20 cellular contexts compared by ENCODE assay signal in the genomic region with DNA sequence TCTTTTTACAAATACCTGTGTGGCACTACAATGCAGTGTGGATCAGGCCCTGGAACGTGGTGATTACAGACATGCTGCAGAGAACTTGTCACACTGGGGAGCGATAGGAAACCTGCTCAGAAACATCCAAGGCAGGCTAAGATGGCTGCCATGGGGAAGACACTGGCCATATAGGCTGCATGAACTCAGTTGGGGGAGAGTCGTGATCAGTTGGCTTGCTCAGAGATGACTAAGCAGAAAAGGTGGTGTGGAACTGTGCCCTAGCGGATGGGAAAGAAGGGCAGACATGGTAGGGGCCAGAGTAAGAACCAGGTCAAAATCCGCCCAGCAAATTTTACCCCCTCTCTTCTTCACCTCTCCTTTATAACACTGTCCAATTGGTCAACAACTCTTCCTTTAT.
DNase-seq lines count a peak whose midpoint lies in the region; ATAC-seq, FAIRE-seq and TF ChIP-seq lines count a peak whose summit lies in the region.
"Had no signal": no experiment of that assay in that cellular context is flagged by ENCODE, and none has a peak within 500 bp of the region (broad histone marks: within the 10 kb centered on the region; RNA-seq: fewer than 3 reads in every experiment).

No MANE protein-coding gene starts in this region.

- H3K79me1 ChIP-seq in H9 (ENCODE audit: insufficient read depth, low read depth, low read length, poor library complexity, severe bottlenecking) (no peaks in the 10 kb centered on the region), trophoblast cell (ENCODE audit: low read length) (no peaks in the 10 kb centered on the region)

- H3K27ac Mint-ChIP-seq in H9, result peak overlapping the region in 1 of 3 experiments; percentile 75; a peak in 2 of 7 replicates
- H3K27ac Mint-ChIP-seq: B cell; CD8-positive, alpha-beta T cell had no signal

- H3K4me3 Mint-ChIP-seq in H9, result no peak overlapping the region
- H3K4me3 Mint-ChIP-seq: B cell; CD4-positive, CD25-positive, alpha-beta regulatory T cell; CD8-positive, alpha-beta T cell had no signal

- TF ChIP-seq POLR2A in A549 (IDR thresholded peaks at IDR 0.05; ENCODE audit: low read length), result no peak
- no peak for TF ChIP-seq POLR2A in K562 (conservative IDR thresholded peaks at IDR 0.05)

- H4K8ac ChIP-seq in H9 (replicated peaks; ENCODE audit: insufficient read length, low read depth, low read length), result peak overlapping the region; percentile 39
- peak overlapping the region; percentile 4 for H4K8ac ChIP-seq in trophoblast cell (ENCODE audit: low read depth, low read length)

- H2BK12ac ChIP-seq in H9 (ENCODE audit: insufficient read length, low read depth, low read length), result no peak overlapping the region
- H2BK12ac ChIP-seq in trophoblast cell (ENCODE audit: low read length), result no peak overlapping the region

- H3K4ac ChIP-seq in H9 (ENCODE audit: low read depth, low read length), result no peak overlapping the region
- no peak overlapping the region for H3K4ac ChIP-seq in trophoblast cell (ENCODE audit: low read depth, low read length)

- H4K20me1 ChIP-seq in H9 (ENCODE audit: control insufficient read depth, insufficient read depth, insufficient read length) (no peaks in the 10 kb centered on the region), K562 (replicated peaks; ENCODE audit: control insufficient read depth, insufficient read depth, low read length) (no peaks in the 10 kb centered on the region), OCI-LY7 (ENCODE audit: insufficient read depth, low read length) (no peaks in the 10 kb centered on the region)
- H4K20me1 ChIP-seq: BLaER1 had no signal

- H3K23ac ChIP-seq in H9 (ENCODE audit: insufficient read length, low read depth, low read length) (no peak overlapping the region), trophoblast cell (ENCODE audit: low read length) (no peak overlapping the region)

- TF ChIP-seq CTCF in A549 (IDR thresholded peaks at IDR 0.05), result no peak
- TF ChIP-seq CTCF in H9 (conservative IDR thresholded peaks at IDR 0.05), result no peak
- no peak for TF ChIP-seq CTCF in K562 (IDR thresholded peaks at IDR 0.05 in 2 of 3, conservative IDR thresholded peaks at IDR 0.05 in 1 of 3; ENCODE audit: insufficient read depth in 2 of 3, low read depth in 1 of 3, low read length in 3 of 3)
- no peak for TF ChIP-seq CTCF in OCI-LY7 (conservative IDR thresholded peaks at IDR 0.05; ENCODE audit: low read length)

- no peaks in the 10 kb centered on the region for H3K23me2 ChIP-seq in H9 (ENCODE audit: insufficient read length, low read depth, low read length, poor library complexity, severe bottlenecking)

- no peaks in the 10 kb centered on the region for H3K9me2 ChIP-seq in OCI-LY7 (ENCODE audit: insufficient read depth, low read length)

- no peak overlapping the region for H3K18ac ChIP-seq in H9 (ENCODE audit: insufficient read length, low read depth, low read length)
- no peak overlapping the region for H3K18ac ChIP-seq in trophoblast cell (ENCODE audit: low read length)

- no peak for DNase-seq in A549 (ENCODE audit: low read depth in 1 of 2, low spot score in 1 of 2)
- no peak for DNase-seq in H9
- peak in 2 of 4 experiments; percentile 6 to 8 for DNase-seq in K562 (ENCODE audit: extremely low read depth in 1 of 4, low spot score in 3 of 4)
- DNase-seq in trophoblast cell, result no peak
- DNase-seq in MG63, result no peak
- DNase-seq in OCI-LY7 (ENCODE audit: low spot score), result no peak
- DNase-seq: Caco-2; CD4-positive, CD25-positive, alpha-beta regulatory T cell; CD8-positive, alpha-beta T cell; DMS153; DND-41; GOT3; H7 had no signal

- BruUV-seq in K562 (replicated peaks; lab: Mats Ljungman, UMichigan) (no TSS peak), OCI-LY7 (replicated peaks; lab: Mats Ljungman, UMichigan) (no TSS peak)

- H3K9me3 ChIP-seq in A549, result no peaks in the 10 kb centered on the region; the same call in 2 of the 3 replicates
- no peaks in the 10 kb centered on the region for H3K9me3 ChIP-seq in H9 (ENCODE audit: control insufficient read depth, low read depth, low read length)
- no peaks in the 10 kb centered on the region for H3K9me3 ChIP-seq in K562 (replicated peaks; ENCODE audit: control insufficient read depth, insufficient read depth, low read depth, low read length)
- H3K9me3 ChIP-seq in trophoblast cell (ENCODE audit: insufficient read depth, low read depth, low read length), result peaks cover 2% of the 10 kb centered on the region
- H3K9me3 ChIP-seq in MG63, result no peaks in the 10 kb centered on the region
- no peaks in the 10 kb centered on the region for H3K9me3 ChIP-seq in OCI-LY7 (ENCODE audit: low read length)
- H3K9me3 ChIP-seq: BLaER1, Caco-2 had no signal

- H3K36me3 ChIP-seq in K562 (ENCODE audit: control insufficient read depth, insufficient read depth, low read length) (no peaks in the 10 kb centered on the region), trophoblast cell (ENCODE audit: control insufficient read depth in 1 of 2, insufficient read depth in 2 of 2, low read length in 2 of 2) (no peaks in the 10 kb centered on the region), MG63 (no peaks in the 10 kb centered on the region), OCI-LY7 (ENCODE audit: insufficient read depth, low read length) (no peaks in the 10 kb centered on the region)
- H3K36me3 ChIP-seq: BLaER1 had no signal

- H2BK20ac ChIP-seq in H9 (ENCODE audit: low read depth, low read length, poor library complexity, severe bottlenecking), result no peak overlapping the region

- H3K27me3 ChIP-seq in H9 (ENCODE audit: insufficient read depth, low read length), result no peaks in the 10 kb centered on the region
- H3K27me3 ChIP-seq in K562 (ENCODE audit: control insufficient read depth in 2 of 2, insufficient read depth in 2 of 2, low read length in 2 of 2), result no peaks in the 10 kb centered on the region
- H3K27me3 ChIP-seq in trophoblast cell (ENCODE audit: insufficient read depth, low read length), result no peaks in the 10 kb centered on the region
- H3K27me3 ChIP-seq in MG63, result no peaks in the 10 kb centered on the region
- H3K27me3 ChIP-seq: BLaER1 had no signal

- H3K9me1 ChIP-seq in K562 (ENCODE audit: control insufficient read depth, insufficient read depth, low read length), result no peaks in the 10 kb centered on the region

- H2BK5ac ChIP-seq in H9 (ENCODE audit: insufficient read length, low read length) (no peak overlapping the region), trophoblast cell (ENCODE audit: low read depth, low read length, poor library complexity) (no peak overlapping the region)

- CTCF ChIA-PET in A549 (lab: Yijun Ruan, JAX) (no interaction called here), K562 (lab: Yijun Ruan, JAX; ENCODE audit: low intra/inter-chr PET ratio) (no interaction called here), OCI-LY7 (lab: Charles Lee; ENCODE audit: unreplicated experiment) (no interaction called here)

- POLR2A ChIA-PET in A549 (lab: Yijun Ruan, JAX), result no interaction called here
- POLR2A ChIA-PET in K562 (lab: Yijun Ruan, JAX), result no interaction called here
- POLR2A ChIA-PET in OCI-LY7 (lab: Charles Lee), result no interaction called here

- no peak overlapping the region for H4K5ac ChIP-seq in H9 (ENCODE audit: insufficient read length, low read depth, low read length)

- no peaks in the 10 kb centered on the region for H3K36me3 Mint-ChIP-seq in H9 (ENCODE audit: insufficient read depth in 1 of 3, low read depth in 3 of 3)
- H3K36me3 Mint-ChIP-seq: CD4-positive, CD25-positive, alpha-beta regulatory T cell; CD8-positive, alpha-beta T cell had no signal

- no peak overlapping the region for H3T11ph ChIP-seq in H9 (ENCODE audit: low read length)

- no peak for FAIRE-seq in A549 (lab: Jason Lieb, UNC)
- FAIRE-seq in K562 (lab: Jason Lieb, UNC), result no peak
- FAIRE-seq: G401.6, GM12892 had no signal

- H4K91ac ChIP-seq in H9 (ENCODE audit: insufficient read length, low read depth, low read length) (no peak overlapping the region), trophoblast cell (ENCODE audit: low read depth, low read length) (peak overlapping the region; percentile 28)

- no peak for TF ChIP-seq RAD21 in A549 (conservative IDR thresholded peaks at IDR 0.05 in 1 of 2, IDR thresholded peaks at IDR 0.05 in 1 of 2)
- no peak for TF ChIP-seq RAD21 in K562 (CRISPR knock-in tag; conservative IDR thresholded peaks at IDR 0.05 in 1 of 2, IDR thresholded peaks at IDR 0.05 in 1 of 2)

- ATAC-seq in A549 (no peak), K562 (peak; percentile 71), GM18907 (IDR thresholded peaks at IDR 0.05; ENCODE audit: unreplicated experiment) (no peak)
- ATAC-seq: CD8-positive, alpha-beta T cell; HCT116 had no signal

- no peak overlapping the region for H2BK120ac ChIP-seq in H9 (ENCODE audit: low read depth, low read length, poor library complexity, severe bottlenecking)
- H2BK120ac ChIP-seq in trophoblast cell (ENCODE audit: insufficient read depth, low read length, poor library complexity), result no peak overlapping the region

- H4K12ac ChIP-seq in trophoblast cell (ENCODE audit: low read depth, low read length), result no peak overlapping the region

- H3K4me3 ChIP-seq in A549 (no peak overlapping the region), K562 (no peak overlapping the region), trophoblast cell (ENCODE audit: low read depth, low read length) (no peak overlapping the region), MG63 (no peak overlapping the region), OCI-LY7 (ENCODE audit: low read depth, low read length, poor library complexity, severe bottlenecking) (no peak overlapping the region)
- H3K4me3 ChIP-seq: BLaER1 had no signal

- 19% methylated on average over 5 of the region's 5 CpGs for WGBS in A549 (ENCODE audit: missing lambda C conversion rate)
- no CpG with 5 or more reads among the region's 5 CpGs for WGBS in H9 (ENCODE audit: extremely low coverage, insufficient read length, low lambda C conversion rate)
- 0% methylated on average over 5 of the region's 5 CpGs for WGBS in K562 (ENCODE audit: insufficient coverage, low coverage, missing lambda C conversion rate)
- WGBS in trophoblast cell (ENCODE audit: extremely low coverage, insufficient coverage, insufficient read length), result no CpG with 5 or more reads among the region's 5 CpGs

- TF ChIP-seq EP300 in A549 (IDR thresholded peaks at IDR 0.05), result no peak
- no peak for TF ChIP-seq EP300 in K562 (IDR thresholded peaks at IDR 0.05; ENCODE audit: low read length)

- no peak overlapping the region for H2BK15ac ChIP-seq in H9 (ENCODE audit: low read depth, low read length)

- H3K79me2 ChIP-seq in H9 (ENCODE audit: insufficient read depth, low read length) (no peaks in the 10 kb centered on the region), K562 (ENCODE audit: control insufficient read depth, insufficient read depth, low read length) (no peaks in the 10 kb centered on the region), trophoblast cell (ENCODE audit: control insufficient read depth, insufficient read depth, low read length, poor library complexity) (no peaks in the 10 kb centered on the region), OCI-LY7 (ENCODE audit: insufficient read depth, low read depth, low read length) (no peaks in the 10 kb centered on the region)

- in situ Hi-C loops in K562 (cut with MboI), result no loop called here

- no peaks in the 10 kb centered on the region; the same call in 1 of the 2 replicates for H3K27me3 Mint-ChIP-seq in H9 (ENCODE audit: low read depth)
- H3K27me3 Mint-ChIP-seq: B cell; CD4-positive, CD25-positive, alpha-beta regulatory T cell had no signal

- intact Hi-C loops in K562 (cut with micrococcal nuclease), result no loop called here
- intact Hi-C loops in OCI-LY7 (cut with micrococcal nuclease; ENCODE audit: unreplicated experiment), result no loop called here

- H2AK5ac ChIP-seq in H9 (ENCODE audit: insufficient read length, low read length), result peak overlapping the region; percentile 89
- no peak overlapping the region for H2AK5ac ChIP-seq in trophoblast cell (ENCODE audit: low read length)

- no peaks in the 10 kb centered on the region for H3K4me1 Mint-ChIP-seq in H9
- H3K4me1 Mint-ChIP-seq: B cell; CD4-positive, CD25-positive, alpha-beta regulatory T cell had no signal

- H2AFZ ChIP-seq in H9 (ENCODE audit: low read length), result no peak overlapping the region
- H2AFZ ChIP-seq in K562 (ENCODE audit: low read depth, low read length), result no peak overlapping the region; the same call in 1 of the 2 replicates
- H2AFZ ChIP-seq in trophoblast cell (ENCODE audit: insufficient read depth, low read length, poor library complexity), result no peak overlapping the region
- no peak overlapping the region for H2AFZ ChIP-seq in OCI-LY7 (ENCODE audit: low read length)

- H3K27ac ChIP-seq in A549 (no peak overlapping the region), H9 (ENCODE audit: insufficient read length, low read depth, low read length) (no peak overlapping the region), K562 (ENCODE audit: extremely low read depth, low read depth, low read length) (no peak overlapping the region), trophoblast cell (ENCODE audit: low read depth, low read length) (no peak overlapping the region), OCI-LY7 (ENCODE audit: low read depth, low read length, poor library complexity, severe bottlenecking) (no peak overlapping the region)
- H3K27ac ChIP-seq: BLaER1, C4-2B had no signal

- H3K4me2 ChIP-seq in A549 (no peak overlapping the region), H9 (ENCODE audit: insufficient read depth, insufficient read length, low read length) (no peak overlapping the region), K562 (ENCODE audit: insufficient read depth, low read length) (no peak overlapping the region), trophoblast cell (ENCODE audit: low read length) (no peak overlapping the region), OCI-LY7 (ENCODE audit: low read length) (no peak overlapping the region)
- H3K4me2 ChIP-seq: BLaER1 had no signal

- no peak overlapping the region for H3K56ac ChIP-seq in H9 (ENCODE audit: insufficient read length, low read depth, low read length)

- H3K9me3 Mint-ChIP-seq in H9, result no peaks in the 10 kb centered on the region

- no peaks in the 10 kb centered on the region for H3K4me1 ChIP-seq in A549
- no peaks in the 10 kb centered on the region; the same call in 1 of the 2 replicates for H3K4me1 ChIP-seq in H9 (ENCODE audit: insufficient read depth, low read length)
- no peaks in the 10 kb centered on the region for H3K4me1 ChIP-seq in K562 (replicated peaks in 1 of 2; ENCODE audit: control insufficient read depth in 2 of 2, insufficient read depth in 2 of 2, low read length in 2 of 2)
- peaks cover 0 to 4% of the 10 kb centered on the region in 2 experiments for H3K4me1 ChIP-seq in trophoblast cell (ENCODE audit: control insufficient read depth in 1 of 2, insufficient read depth in 2 of 2, low read length in 2 of 2)
- H3K4me1 ChIP-seq in OCI-LY7 (ENCODE audit: insufficient read depth, low read length, poor library complexity, severe bottlenecking), result no peaks in the 10 kb centered on the region

- no peak overlapping the region for H3K9ac ChIP-seq in H9 (ENCODE audit: extremely low read depth, insufficient read length, low read length)
- no peak overlapping the region for H3K9ac ChIP-seq in K562 (ENCODE audit: insufficient read depth in 1 of 2, low read depth in 2 of 2, low read length in 2 of 2)
- H3K9ac ChIP-seq in trophoblast cell (ENCODE audit: low read length), result no peak overlapping the region
- H3K9ac ChIP-seq: BLaER1 had no signal

- H3K14ac ChIP-seq in H9 (ENCODE audit: insufficient read depth, low read length), result no peak overlapping the region; the same call in 1 of the 2 replicates
- no peak overlapping the region for H3K14ac ChIP-seq in trophoblast cell (ENCODE audit: low read length)
